ENCODE assay signal across 8 cellular contexts in genomic region chr3:193780810-193781472, GRCh38.
DNase-seq lines count a peak whose midpoint lies in the region; ATAC-seq, FAIRE-seq and TF ChIP-seq lines count a peak whose summit lies in the region.

No MANE protein-coding gene starts in this region.

- H3K9ac ChIP-seq in HUES48 (ENCODE audit: low read depth, low read length) (no peak overlapping the region), GM12878 (ENCODE audit: control insufficient read depth, insufficient read depth, low read length) (no peak overlapping the region)

- BruUV-seq in GM12878 (replicated peaks; lab: Mats Ljungman, UMichigan), result no TSS peak

- peaks cover 32% of the 10 kb centered on the region for H3K4me1 ChIP-seq in HUES48 (ENCODE audit: control insufficient read depth, insufficient read depth, low read length)
- no peaks in the 10 kb centered on the region for H3K4me1 ChIP-seq in GM12878 (ENCODE audit: control insufficient read depth, insufficient read depth, low read length)
- peaks cover 0 to 2% of the 10 kb centered on the region in 2 donors for H3K4me1 ChIP-seq in small intestine (ENCODE audit: control insufficient read depth in 2 of 2, insufficient read depth in 1 of 2, low read depth in 1 of 2, low read length in 1 of 2)
- no peaks in the 10 kb centered on the region for H3K4me1 ChIP-seq in CD4-positive, alpha-beta memory T cell (ENCODE audit: insufficient read depth, low read length)

- H3K4me3 ChIP-seq in HUES48 (ENCODE audit: low read depth, low read length) (no peak overlapping the region), GM12878 (no peak overlapping the region), small intestine (ENCODE audit: low read depth in 1 of 2, low read length in 2 of 2) (no peak overlapping the region)
- no peak overlapping the region for H3K4me3 ChIP-seq in CD4-positive, alpha-beta memory T cell (ENCODE audit: low read length in 2 of 2)

- DNase-seq in DMS53 (lab: John Stamatoyannopoulos, UW) (peak; percentile 74), OCI-M1 (lab: John Stamatoyannopoulos, UW) (peak; percentile 58), GM12878 (ENCODE audit: low read depth, low spot score) (no peak), hippocampal formation (lab: John Stamatoyannopoulos, UW) (peak; percentile 41 to 56), small intestine (peak; percentile 74)
- no peak for DNase-seq in CD4-positive, alpha-beta memory T cell

- no peaks in the 10 kb centered on the region for H3K9me3 ChIP-seq in HUES48 (ENCODE audit: control insufficient read depth, insufficient read depth, low read length)
- no peaks in the 10 kb centered on the region for H3K9me3 ChIP-seq in GM12878 (replicated peaks; ENCODE audit: control insufficient read depth, insufficient read depth, low read length)
- no peaks in the 10 kb centered on the region for H3K9me3 ChIP-seq in small intestine (ENCODE audit: control insufficient read depth, low read depth)
- H3K9me3 ChIP-seq in CD4-positive, alpha-beta memory T cell (ENCODE audit: control insufficient read depth in 1 of 2, low read length in 2 of 2), result no peaks in the 10 kb centered on the region

- H3K4me1 Mint-ChIP-seq in CD4-positive, alpha-beta memory T cell, result peaks cover 0 to 8% (median 2%) of the 10 kb centered on the region in 4 donors

- H3K9me3 Mint-ChIP-seq in CD4-positive, alpha-beta memory T cell, result no peaks in the 10 kb centered on the region

- H3K4me3 Mint-ChIP-seq in CD4-positive, alpha-beta memory T cell, result no peak overlapping the region

- peak overlapping the region in 1 of 7 donors; percentile 42 for H3K27ac Mint-ChIP-seq in CD4-positive, alpha-beta memory T cell

- CTCF ChIA-PET in GM12878 (lab: Yijun Ruan, JAX), result interaction anchor here (0.5 to 4.1 kb wide), 14 partner anchors 11 to 563 kb away, joined by 3 to 53 read pairs (median 3); no protein-coding TSS in a partner anchor
- CTCF ChIA-PET in CD4-positive, alpha-beta memory T cell (lab: Charles Lee; ENCODE audit: partially characterized antibody), result interaction anchor here (1.2 to 5.7 kb wide), 6 partner anchors 13 to 563 kb away, joined by 3 to 73 read pairs (median 5); no protein-coding TSS in a partner anchor

- WGBS in GM12878 (ENCODE audit: insufficient coverage, insufficient replicate concordance, low lambda C conversion rate, missing lambda C conversion rate), result 29% methylated on average over 11 of the region's 11 CpGs
- 23 to 34% (median 23%) methylated on average over 11 of the region's 11 CpGs for WGBS in small intestine, 3 donors

- H3K27ac ChIP-seq in HUES48 (ENCODE audit: low read depth, low read length) (peak overlapping the region; percentile 60), GM12878 (ENCODE audit: control insufficient read depth, insufficient read depth) (no peak overlapping the region), small intestine (ENCODE audit: low read depth in 1 of 2, low read length in 1 of 2) (peak overlapping the region in 1 of 2 donors; percentile 61)
- H3K27ac ChIP-seq in CD4-positive, alpha-beta memory T cell (ENCODE audit: low read depth, low read length), result no peak overlapping the region

- SMC1A ChIA-PET in GM12878 (lab: Charles Lee; ENCODE audit: uncharacterized antibody, unreplicated experiment), result interaction anchor here (0.5 to 3.6 kb wide), 10 partner anchors 10 to 1374 kb away, joined by 3 to 14 read pairs (median 3); no protein-coding TSS in a partner anchor

- H2AFZ ChIP-seq in GM12878 (ENCODE audit: control insufficient read depth, low read depth, low read length), result no peak overlapping the region

- H3K79me2 ChIP-seq in GM12878 (ENCODE audit: control insufficient read depth, insufficient read depth, low read length), result no peaks in the 10 kb centered on the region

- H4K20me1 ChIP-seq in GM12878 (ENCODE audit: control insufficient read depth, insufficient read depth), result no peaks in the 10 kb centered on the region

- peak; percentile 47 to 62 (median 48); a peak in 5 of 6 replicates for TF ChIP-seq CTCF in GM12878 (IDR thresholded peaks at IDR 0.05 in 2 of 3, conservative IDR thresholded peaks at IDR 0.05 in 1 of 3; ENCODE audit: control insufficient read depth in 2 of 3, extremely low read depth in 1 of 3, insufficient read depth in 1 of 3, low read depth in 3 of 3, low read length in 3 of 3)

- H3K36me3 Mint-ChIP-seq in CD4-positive, alpha-beta memory T cell, result no peaks in the 10 kb centered on the region

- H3K27me3 ChIP-seq in HUES48 (ENCODE audit: control insufficient read depth, insufficient read depth, low read length) (peaks cover 44% of the 10 kb centered on the region), GM12878 (replicated peaks in 1 of 2; ENCODE audit: control insufficient read depth in 2 of 2, insufficient read depth in 2 of 2, low read length in 1 of 2) (peaks cover 0 to 3% of the 10 kb centered on the region in 2 experiments; a peak in 2 of 4 replicates), small intestine (ENCODE audit: control insufficient read depth in 2 of 2, insufficient read depth in 2 of 2, low read length in 2 of 2) (no peaks in the 10 kb centered on the region)
- H3K27me3 ChIP-seq in CD4-positive, alpha-beta memory T cell (ENCODE audit: insufficient read depth, low read length), result no peaks in the 10 kb centered on the region

- ATAC-seq in GM12878 (peak; percentile 56), HG03045 (IDR thresholded peaks at IDR 0.05; ENCODE audit: unreplicated experiment) (no peak)

- no peaks in the 10 kb centered on the region for H3K36me3 ChIP-seq in HUES48 (ENCODE audit: control insufficient read depth, insufficient read depth, low read length)
- no peaks in the 10 kb centered on the region for H3K36me3 ChIP-seq in GM12878 (ENCODE audit: control insufficient read depth in 2 of 2, insufficient read depth in 2 of 2, low read length in 1 of 2)
- no peaks in the 10 kb centered on the region for H3K36me3 ChIP-seq in small intestine (ENCODE audit: control insufficient read depth in 2 of 2, insufficient read depth in 2 of 2, low read length in 2 of 2)
- H3K36me3 ChIP-seq in CD4-positive, alpha-beta memory T cell (ENCODE audit: insufficient read depth, low read length), result no peaks in the 10 kb centered on the region

- intact Hi-C loops in GM12878 (cut with micrococcal nuclease; ENCODE audit: unreplicated experiment), result loop anchor here (2.0 to 10.0 kb wide), 2 partner anchors 194 to 534 kb away; no protein-coding TSS in a partner anchor
- intact Hi-C loops in CD4-positive, alpha-beta memory T cell (cut with micrococcal nuclease), result loop anchor here (1.0 to 2.0 kb wide), 2 partner anchors 358 to 534 kb away; no protein-coding TSS in a partner anchor

- in situ Hi-C loops in GM12878 (cut with MboI), result loop anchor here (10.0 kb wide), 1 partner anchor 354 kb away; the partner anchor contains the start of gene HES1

- RAD21 ChIA-PET in GM12878 (lab: Charles Lee; ENCODE audit: unreplicated experiment), result interaction anchor here (1.0 to 2.2 kb wide), 3 partner anchors 115 to 535 kb away, joined by 3 to 21 read pairs (median 4); no protein-coding TSS in a partner anchor

- TF ChIP-seq RAD21 in GM12878 (IDR thresholded peaks at IDR 0.05; ENCODE audit: insufficient read depth, low read depth, low read length), result peak; percentile 85

- TF ChIP-seq EP300 in GM12878 (IDR thresholded peaks at IDR 0.05; ENCODE audit: borderline replicate concordance in 1 of 2, control insufficient read depth in 1 of 2, low read depth in 2 of 2, low read length in 2 of 2), result no peak

- peaks cover 18 to 23% of the 10 kb centered on the region in 2 donors for H3K27me3 Mint-ChIP-seq in CD4-positive, alpha-beta memory T cell

- TF ChIP-seq POLR2A in GM12878 (IDR thresholded peaks at IDR 0.05; ENCODE audit: low read depth, low read length), result no peak

- H3K4me2 ChIP-seq in GM12878 (ENCODE audit: control insufficient read depth, insufficient read depth), result no peak overlapping the region

- POLR2A ChIA-PET in GM12878 (lab: Charles Lee), result no interaction called here
- POLR2A ChIA-PET in CD4-positive, alpha-beta memory T cell (lab: Charles Lee; ENCODE audit: partially characterized antibody), result interaction anchor here (0.7 kb wide), 1 partner anchor 535 kb away, joined by 3 read pairs; no protein-coding TSS in a partner anchor

- FAIRE-seq in GM12878 (lab: Jason Lieb, UNC), result no peak
- no peak for FAIRE-seq in small intestine (lab: Jason Lieb, UNC)

TF ChIP-seq in GM12878, 131 proteins besides CTCF, POLR2A, EP300 and RAD21:
- TF ChIP-seq BHLHE40 (IDR thresholded peaks at IDR 0.05; ENCODE audit: borderline replicate concordance in 1 of 2, low read depth in 2 of 2, low read length in 1 of 2) (no peak), ZNF24 (IDR thresholded peaks at IDR 0.05) (no peak), SMAD5 (IDR thresholded peaks at IDR 0.05; ENCODE audit: low read depth) (no peak), NRF1 (conservative IDR thresholded peaks at IDR 0.05; ENCODE audit: low read depth, low read length) (no peak), CBX5 (IDR thresholded peaks at IDR 0.05; ENCODE audit: low read depth) (no peak), SMC3 (IDR thresholded peaks at IDR 0.05; ENCODE audit: borderline replicate concordance, low read length) (peak; percentile 64; the same call in 1 of the 2 replicates), MXI1 (IDR thresholded peaks at IDR 0.05; ENCODE audit: low read depth, low read length) (no peak), ATF3 (IDR thresholded peaks at IDR 0.05; ENCODE audit: borderline replicate concordance, extremely low read depth, low read depth, low read length) (no peak)
TF ChIP-seq in GM12878: peak in this region for 1.

Comparison
In these comparisons a context has a peak if more than half of its experiments do, and no peak if none do; other contexts are left out.
1. DNase-seq: peak in DMS53 (single experiment), OCI-M1 (single experiment), hippocampal formation (2 of 2) and small intestine (single experiment); none in GM12878 (single experiment) and CD4-positive, alpha-beta memory T cell (0 of 5).